1 cellular context compared by ENCODE assay signal in the genomic region with DNA sequence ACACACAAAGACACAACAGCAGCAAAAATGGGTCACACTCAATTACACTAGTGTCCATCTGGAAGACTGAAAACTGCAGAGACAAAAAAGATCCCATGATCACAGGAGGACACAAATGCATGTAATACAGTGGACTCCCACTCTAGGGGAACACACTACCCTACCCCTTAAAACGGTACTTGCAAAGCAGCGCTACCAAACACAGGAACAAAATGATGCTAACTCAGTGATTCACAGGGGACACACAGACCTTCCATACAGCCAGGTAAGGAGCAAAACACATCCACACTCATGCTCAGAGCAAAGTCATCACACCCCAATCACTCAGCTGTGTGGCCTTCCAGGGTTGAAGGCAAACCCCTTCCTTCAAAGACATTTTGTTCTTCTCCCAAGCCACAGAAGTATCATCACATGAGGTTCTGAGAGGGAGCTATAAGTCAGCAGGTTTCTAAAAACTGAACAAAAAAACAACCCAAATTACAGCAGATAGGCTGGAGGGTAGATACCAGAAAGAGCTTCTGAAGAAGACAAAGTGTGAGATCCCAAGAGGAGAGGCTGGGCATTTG.
TF ChIP-seq lines count a peak whose summit lies in the region.

No MANE protein-coding gene starts in this region.

TF ChIP-seq in HCT116, 20 proteins besides CTCF, POLR2A, EP300 and RAD21 (continued from another document):
- TF ChIP-seq EZH2 (IDR thresholded peaks at IDR 0.05): no peak; the same call in 1 of the 2 replicates
- TF ChIP-seq, protein P1, sequence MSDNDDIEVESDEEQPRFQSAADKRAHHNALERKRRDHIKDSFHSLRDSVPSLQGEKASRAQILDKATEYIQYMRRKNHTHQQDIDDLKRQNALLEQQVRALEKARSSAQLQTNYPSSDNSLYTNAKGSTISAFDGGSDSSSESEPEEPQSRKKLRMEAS (IDR thresholded peaks at IDR 0.05): no peak
TF ChIP-seq in HCT116: peak in this region for 0.
